Comparison of ENCODE assay signal across 1 cellular context in genomic region chr12:6432991-6433390, GRCh38.
TF ChIP-seq lines count a peak whose summit lies in the region.

No MANE protein-coding gene starts in this region.

TF ChIP-seq in GM12878, 131 proteins besides CTCF, POLR2A, EP300 and RAD21 (continued from another document):
- TF ChIP-seq ZNF592 (IDR thresholded peaks at IDR 0.05) (no peak), ATF7 (IDR thresholded peaks at IDR 0.05; ENCODE audit: low read depth) (no peak), SUZ12 (IDR thresholded peaks at IDR 0.05; ENCODE audit: unreplicated experiment) (no peak), ZBTB11 (CRISPR knock-in tag; IDR thresholded peaks at IDR 0.05) (no peak), HDAC6 (IDR thresholded peaks at IDR 0.05; ENCODE audit: unreplicated experiment) (no peak), ZNF687 (IDR thresholded peaks at IDR 0.05) (peak; percentile 58), HDGF (IDR thresholded peaks at IDR 0.05) (no peak), MEF2B (IDR thresholded peaks at IDR 0.05; ENCODE audit: partially characterized antibody, poor library complexity, severe bottlenecking) (peak; percentile 7)
- TF ChIP-seq, protein P1, sequence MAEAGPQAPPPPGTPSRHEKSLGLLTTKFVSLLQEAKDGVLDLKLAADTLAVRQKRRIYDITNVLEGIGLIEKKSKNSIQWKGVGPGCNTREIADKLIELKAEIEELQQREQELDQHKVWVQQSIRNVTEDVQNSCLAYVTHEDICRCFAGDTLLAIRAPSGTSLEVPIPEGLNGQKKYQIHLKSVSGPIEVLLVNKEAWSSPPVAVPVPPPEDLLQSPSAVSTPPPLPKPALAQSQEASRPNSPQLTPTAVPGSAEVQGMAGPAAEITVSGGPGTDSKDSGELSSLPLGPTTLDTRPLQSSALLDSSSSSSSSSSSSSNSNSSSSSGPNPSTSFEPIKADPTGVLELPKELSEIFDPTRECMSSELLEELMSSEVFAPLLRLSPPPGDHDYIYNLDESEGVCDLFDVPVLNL (IDR thresholded peaks at IDR 0.05; ENCODE audit: low read depth, low read length) = no peak
- TF ChIP-seq, protein P2, sequence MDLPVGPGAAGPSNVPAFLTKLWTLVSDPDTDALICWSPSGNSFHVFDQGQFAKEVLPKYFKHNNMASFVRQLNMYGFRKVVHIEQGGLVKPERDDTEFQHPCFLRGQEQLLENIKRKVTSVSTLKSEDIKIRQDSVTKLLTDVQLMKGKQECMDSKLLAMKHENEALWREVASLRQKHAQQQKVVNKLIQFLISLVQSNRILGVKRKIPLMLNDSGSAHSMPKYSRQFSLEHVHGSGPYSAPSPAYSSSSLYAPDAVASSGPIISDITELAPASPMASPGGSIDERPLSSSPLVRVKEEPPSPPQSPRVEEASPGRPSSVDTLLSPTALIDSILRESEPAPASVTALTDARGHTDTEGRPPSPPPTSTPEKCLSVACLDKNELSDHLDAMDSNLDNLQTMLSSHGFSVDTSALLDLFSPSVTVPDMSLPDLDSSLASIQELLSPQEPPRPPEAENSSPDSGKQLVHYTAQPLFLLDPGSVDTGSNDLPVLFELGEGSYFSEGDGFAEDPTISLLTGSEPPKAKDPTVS (IDR thresholded peaks at IDR 0.05; ENCODE audit: low read depth, low read length) = no peak
